Comparison of ENCODE assay signal across 14 cellular contexts in the genomic region with DNA sequence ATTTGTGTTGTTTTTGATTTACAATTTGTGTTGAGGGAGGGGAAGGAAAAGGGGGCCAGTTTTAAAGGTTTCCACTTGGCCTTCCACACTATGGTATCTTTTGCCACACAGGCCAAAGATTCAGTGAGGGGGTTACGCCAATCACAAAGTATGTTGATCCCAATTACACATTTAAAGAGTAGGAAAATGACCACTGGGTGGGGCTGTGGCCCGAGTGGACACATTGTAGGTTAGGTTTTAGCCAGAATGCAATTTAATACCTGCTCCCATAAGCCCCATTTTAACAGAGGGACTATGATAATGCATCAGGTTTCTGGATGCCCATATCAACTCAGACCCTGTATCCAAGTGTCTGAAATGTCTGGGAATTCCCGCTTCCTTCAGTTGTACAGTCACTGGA. TPM values are rescaled to one million over a fixed set of nuclear protein-coding genes. Genes with fewer than 3 reads are reported as not detected.
DNase-seq lines count a peak whose midpoint lies in the region; ATAC-seq and TF ChIP-seq lines count a peak whose summit lies in the region.
"Had no signal": no experiment of that assay in that cellular context is flagged by ENCODE, and none has a peak within 500 bp of the region (broad histone marks: within the 10 kb centered on the region; RNA-seq: fewer than 3 reads in every experiment).

No MANE protein-coding gene starts in this region.

- H3K9ac ChIP-seq in HCT116 (ENCODE audit: low read length), result no peak overlapping the region

- H3K36me3 ChIP-seq in BJ (ENCODE audit: control insufficient read depth, insufficient read depth, low read length), result no peaks in the 10 kb centered on the region
- no peaks in the 10 kb centered on the region for H3K36me3 ChIP-seq in HCT116 (ENCODE audit: control insufficient read depth in 1 of 2, insufficient read depth in 2 of 2, low read length in 2 of 2)

- CTCF ChIA-PET in BJ (lab: Yijun Ruan, JAX) (interaction anchor here (0.8 to 1.6 kb wide), 2 partner anchors 11 to 32 kb away, joined by 4 read pairs; no protein-coding TSS in a partner anchor), HCT116 (lab: Charles Lee) (no interaction called here), RWPE1 (lab: Yijun Ruan, JAX) (interaction anchor here (0.7 kb wide), 1 partner anchor 10 kb away, joined by 3 read pairs; no protein-coding TSS in a partner anchor)

- no peaks in the 10 kb centered on the region for H4K20me1 ChIP-seq in HCT116 (ENCODE audit: insufficient read depth)

- H3K4me2 ChIP-seq in HCT116 (ENCODE audit: low read length), result no peak overlapping the region

- H3K4me3 ChIP-seq in BJ (ENCODE audit: low read depth, low read length) (no peak overlapping the region), HCT116 (replicated peaks in 1 of 2; ENCODE audit: low read depth in 1 of 2, low read length in 2 of 2) (no peak overlapping the region)

- ATAC-seq in HCT116 (peak; percentile 80), GM18520 (IDR thresholded peaks at IDR 0.05; ENCODE audit: unreplicated experiment) (no peak), HG03097 (IDR thresholded peaks at IDR 0.05; ENCODE audit: low FRiP score, unreplicated experiment) (no peak)
- ATAC-seq: activated naive CD4-positive, alpha-beta T cell treated with anti-CD3 and anti-CD28 coated beads, Interleukin-2, amount 50 U/mL, for 72 hours; stimulated activated naive CD8-positive, alpha-beta T cell treated with anti-CD3 and anti-CD28 coated beads, Interleukin-15, Interleukin-2, amounts not matched to agents 100 U/mL and 50 U/mL, for 24 hours had no signal

- no TSS peak for BruUV-seq in HCT116 (replicated peaks; lab: Mats Ljungman, UMichigan)

- intact Hi-C loops in HCT116 (cut with micrococcal nuclease), result no loop called here

- no peak overlapping the region for H2AFZ ChIP-seq in HCT116 (ENCODE audit: low read depth, low read length, poor library complexity, severe bottlenecking)

- H3K27me3 ChIP-seq in BJ (ENCODE audit: control insufficient read depth, insufficient read depth, low read length) (no peaks in the 10 kb centered on the region; the same call in 1 of the 2 replicates), HCT116 (ENCODE audit: insufficient read depth, low read length) (no peaks in the 10 kb centered on the region)

- POLR2A ChIA-PET in BJ (lab: Charles Lee) (no interaction called here), HCT116 (lab: Charles Lee) (no interaction called here), RWPE1 (lab: Yijun Ruan, JAX; ENCODE audit: low non-redundant PET) (no interaction called here)

- peak; percentile 41 for TF ChIP-seq RAD21 in HCT116 (IDR thresholded peaks at IDR 0.05; ENCODE audit: low read depth)

- TF ChIP-seq CTCF in BJ (IDR thresholded peaks at IDR 0.05; ENCODE audit: insufficient read depth, low read depth, low read length) (peak; percentile 23; the same call in 1 of the 2 replicates), HCT116 (IDR thresholded peaks at IDR 0.05 in 2 of 3, conservative IDR thresholded peaks at IDR 0.05 in 1 of 3; ENCODE audit: borderline replicate concordance in 1 of 3, insufficient read depth in 1 of 3, low read depth in 2 of 3, low read length in 2 of 3) (peak; percentile 23 to 62 (median 46); a peak in 4 of 6 replicates), RWPE1 (conservative IDR thresholded peaks at IDR 0.05; ENCODE audit: low read depth) (peak; percentile 17; the same call in 1 of the 2 replicates)

- H3K9me3 ChIP-seq in HCT116 (ENCODE audit: control insufficient read depth in 1 of 2, insufficient read depth in 1 of 2, low read depth in 1 of 2, low read length in 2 of 2), result no peaks in the 10 kb centered on the region
- H3K9me3 ChIP-seq: Caco-2 had no signal

- no peaks in the 10 kb centered on the region for H3K4me1 ChIP-seq in HCT116 (ENCODE audit: control insufficient read depth in 1 of 2, insufficient read depth in 2 of 2, low read length in 2 of 2)
- H3K4me1 ChIP-seq: Caco-2 had no signal

- RAD21 ChIA-PET in HCT116 (lab: Charles Lee; ENCODE audit: low non-redundant PET in 1 of 2, low total read pairs in 2 of 2, uncharacterized antibody in 2 of 2, unreplicated experiment in 2 of 2), result no interaction called here

- no peak overlapping the region for H3K27ac ChIP-seq in HCT116 (ENCODE audit: low read depth, low read length)
- no peak overlapping the region for H3K27ac ChIP-seq in RWPE1

- no peaks in the 10 kb centered on the region for H3K9me2 ChIP-seq in HCT116 (ENCODE audit: insufficient read depth)

- no peak for TF ChIP-seq POLR2A in HCT116 (IDR thresholded peaks at IDR 0.05; ENCODE audit: borderline replicate concordance, extremely low read depth, insufficient read depth, insufficient read length)

- DNase-seq in BJ (ENCODE audit: low read depth) (no peak), HCT116 (ENCODE audit: low read depth, low spot score) (peak; percentile 7), RWPE1 (ENCODE audit: low spot score) (no peak), iPS-NIHi11 (ENCODE audit: low spot score) (peak; percentile 43), HuH-7 (ENCODE audit: low spot score) (no peak), NK-92 (lab: John Stamatoyannopoulos, UW; ENCODE audit: unreplicated experiment) (no peak)
- DNase-seq: hippocampal formation; NCI-H1417 treated with DMSO at 0.1 percent for 48 hours; stimulated activated naive CD8-positive, alpha-beta T cell treated with anti-CD3 and anti-CD28 coated beads, Interleukin-15, Interleukin-2, amounts not matched to agents 100 U/mL and 50 U/mL, for 24 hours had no signal

- H3K79me2 ChIP-seq in HCT116 (ENCODE audit: insufficient read depth, low read length), result no peaks in the 10 kb centered on the region

TF ChIP-seq in HCT116, 20 proteins besides CTCF, POLR2A, EP300 and RAD21:
- TF ChIP-seq, protein P1, sequence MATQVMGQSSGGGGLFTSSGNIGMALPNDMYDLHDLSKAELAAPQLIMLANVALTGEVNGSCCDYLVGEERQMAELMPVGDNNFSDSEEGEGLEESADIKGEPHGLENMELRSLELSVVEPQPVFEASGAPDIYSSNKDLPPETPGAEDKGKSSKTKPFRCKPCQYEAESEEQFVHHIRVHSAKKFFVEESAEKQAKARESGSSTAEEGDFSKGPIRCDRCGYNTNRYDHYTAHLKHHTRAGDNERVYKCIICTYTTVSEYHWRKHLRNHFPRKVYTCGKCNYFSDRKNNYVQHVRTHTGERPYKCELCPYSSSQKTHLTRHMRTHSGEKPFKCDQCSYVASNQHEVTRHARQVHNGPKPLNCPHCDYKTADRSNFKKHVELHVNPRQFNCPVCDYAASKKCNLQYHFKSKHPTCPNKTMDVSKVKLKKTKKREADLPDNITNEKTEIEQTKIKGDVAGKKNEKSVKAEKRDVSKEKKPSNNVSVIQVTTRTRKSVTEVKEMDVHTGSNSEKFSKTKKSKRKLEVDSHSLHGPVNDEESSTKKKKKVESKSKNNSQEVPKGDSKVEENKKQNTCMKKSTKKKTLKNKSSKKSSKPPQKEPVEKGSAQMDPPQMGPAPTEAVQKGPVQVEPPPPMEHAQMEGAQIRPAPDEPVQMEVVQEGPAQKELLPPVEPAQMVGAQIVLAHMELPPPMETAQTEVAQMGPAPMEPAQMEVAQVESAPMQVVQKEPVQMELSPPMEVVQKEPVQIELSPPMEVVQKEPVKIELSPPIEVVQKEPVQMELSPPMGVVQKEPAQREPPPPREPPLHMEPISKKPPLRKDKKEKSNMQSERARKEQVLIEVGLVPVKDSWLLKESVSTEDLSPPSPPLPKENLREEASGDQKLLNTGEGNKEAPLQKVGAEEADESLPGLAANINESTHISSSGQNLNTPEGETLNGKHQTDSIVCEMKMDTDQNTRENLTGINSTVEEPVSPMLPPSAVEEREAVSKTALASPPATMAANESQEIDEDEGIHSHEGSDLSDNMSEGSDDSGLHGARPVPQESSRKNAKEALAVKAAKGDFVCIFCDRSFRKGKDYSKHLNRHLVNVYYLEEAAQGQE (IDR thresholded peaks at IDR 0.05; ENCODE audit: low read depth), result no peak
- TF ChIP-seq ZNF274 (IDR thresholded peaks at IDR 0.05; ENCODE audit: low read depth, low read length) (no peak), FOSL1 (IDR thresholded peaks at IDR 0.05; ENCODE audit: low read depth) (no peak), SIN3A (IDR thresholded peaks at IDR 0.05; ENCODE audit: low read depth) (no peak), CBX3 (IDR thresholded peaks at IDR 0.05; ENCODE audit: low read depth) (no peak), EZH2phosphoT487 (IDR thresholded peaks at IDR 0.05; ENCODE audit: borderline replicate concordance) (no peak), EGR1 (IDR thresholded peaks at IDR 0.05; ENCODE audit: low read depth) (no peak), POLR2AphosphoS5 (IDR thresholded peaks at IDR 0.05; ENCODE audit: low read depth, low read length) (no peak), EZH2 (IDR thresholded peaks at IDR 0.05) (no peak)

RNA-seq across cellular contexts. Expression of a gene that starts 15.6 kb away (rescaled TPM):
- polyA plus RNA-seq in BJ (2011; rRNA removed), result not detected in 2 replicates
- polyA minus RNA-seq in BJ (2011; rRNA and poly(A)+ RNA removed), result not detected in 2 replicates
- not detected for total RNA-seq in HCT116 (2021; ENCODE audit: unreplicated experiment)
- polyA plus RNA-seq in HCT116 (2012), result not detected in 2 replicates
- total RNA-seq: activated naive CD4-positive, alpha-beta T cell treated with anti-CD3 and anti-CD28 coated beads, Interleukin-2, amount 50 U/mL, for 72 hours; Caco-2; mesenteric fat pad had no signal

Comparison
In these comparisons a context has a peak if more than half of its experiments do, and no peak if none do; other contexts are left out.
1. DNase-seq: peak in HCT116 (single experiment) and iPS-NIHi11 (single experiment); none in BJ (single experiment), RWPE1 (single experiment), HuH-7 (single experiment) and NK-92 (single experiment).
2. Peak in every context shown above with its lines, with median percentiles within 50 percentile points of each other: CTCF ChIP-seq.